In the genomic region with DNA sequence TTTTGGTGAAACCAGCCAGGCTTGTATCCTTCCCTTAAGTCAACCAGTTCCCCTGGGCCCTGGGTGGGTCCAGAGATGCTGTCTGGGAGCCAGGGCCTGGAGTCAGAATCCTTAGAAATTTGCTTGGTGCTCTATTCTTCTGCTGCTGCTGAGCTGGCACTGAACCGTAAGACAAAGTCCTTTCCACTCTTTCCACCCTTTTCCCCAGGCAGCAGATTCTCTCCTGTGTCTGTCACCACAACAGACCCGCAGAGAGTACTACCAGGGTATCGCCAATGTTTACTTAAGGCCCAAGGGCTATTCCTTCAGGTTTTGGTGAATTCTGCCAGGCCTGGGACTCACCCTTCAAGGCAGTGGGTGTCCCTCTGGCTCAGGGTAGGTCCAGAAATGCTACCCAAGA, we compare ENCODE assay signal across 25 cellular contexts. TPM values are rescaled to one million over a fixed set of nuclear protein-coding genes. Genes with fewer than 3 reads are reported as not detected.
A peak's percentile ranks its signal among the peaks of the same experiment; 100 is the strongest.
DNase-seq lines count a peak whose midpoint lies in the region; ATAC-seq lines count a peak whose summit lies in the region.
"Had no signal": no experiment of that assay in that cellular context is flagged by ENCODE, and none has a peak within 500 bp of the region (broad histone marks: within the 10 kb centered on the region; RNA-seq: fewer than 3 reads in every experiment).

No MANE protein-coding gene starts in this region.

- H3K27me3 Mint-ChIP-seq in activated T-helper 17 cell treated with anti-CD3 and anti-CD28 coated beads, Interleukin-2, amount 50 U/mL, for 72 hours = no peaks in the 10 kb centered on the region
- H3K27me3 Mint-ChIP-seq: CD4-positive, alpha-beta memory T cell; CD4-positive, CD25-positive, alpha-beta regulatory T cell; CD8-positive, alpha-beta memory T cell had no signal

- no peak overlapping the region for H3K18ac ChIP-seq in neuronal stem cell (ENCODE audit: low read length)

- H3K27ac Mint-ChIP-seq in activated T-helper 17 cell treated with anti-CD3 and anti-CD28 coated beads, Interleukin-2, amount 50 U/mL, for 72 hours = peak overlapping the region; percentile 4
- H3K27ac Mint-ChIP-seq: CD4-positive, alpha-beta memory T cell; CD8-positive, alpha-beta memory T cell had no signal

- no peak for ATAC-seq in activated T-helper 17 cell treated with anti-CD3 and anti-CD28 coated beads, Interleukin-2, amount 50 U/mL, for 72 hours (replicated peaks)
- ATAC-seq in left lobe of liver (peak; percentile 87), aorta (ENCODE audit: low FRiP score) (peak; percentile 15)
- ATAC-seq: GM12878 had no signal

- H4K8ac ChIP-seq in neuronal stem cell (ENCODE audit: low read depth, low read length) = no peak overlapping the region

- peak overlapping the region; percentile 27 for H3K27ac ChIP-seq in neuronal stem cell (replicated peaks; ENCODE audit: low read length)
- no peak overlapping the region for H3K27ac ChIP-seq in aorta (ENCODE audit: low read depth in 1 of 2, low read length in 2 of 2)
- H3K27ac ChIP-seq: BLaER1 had no signal

- peaks cover 0 to 35% of the 10 kb centered on the region in 2 donors for H3K9me3 ChIP-seq in neuronal stem cell (replicated peaks in 1 of 2; ENCODE audit: control insufficient read depth in 2 of 2, insufficient read depth in 1 of 2, low read depth in 1 of 2, low read length in 2 of 2)
- H3K9me3 ChIP-seq in aorta (ENCODE audit: control insufficient read depth, low read length) = no peaks in the 10 kb centered on the region
- H3K9me3 ChIP-seq: BE2C had no signal

- H3K4ac ChIP-seq in neuronal stem cell (ENCODE audit: low read length) = no peak overlapping the region

- no peaks in the 10 kb centered on the region for H3K4me1 ChIP-seq in neuronal stem cell (ENCODE audit: control insufficient read depth in 2 of 2, insufficient read depth in 1 of 2, low read depth in 1 of 2, low read length in 2 of 2)
- no peaks in the 10 kb centered on the region for H3K4me1 ChIP-seq in aorta (ENCODE audit: control insufficient read depth in 1 of 2, insufficient read depth in 2 of 2, low read length in 2 of 2)
- H3K4me1 ChIP-seq: BE2C, BLaER1 had no signal

- no peaks in the 10 kb centered on the region for H3K9me3 Mint-ChIP-seq in activated T-helper 17 cell treated with anti-CD3 and anti-CD28 coated beads, Interleukin-2, amount 50 U/mL, for 72 hours

- H2BK15ac ChIP-seq in neuronal stem cell (ENCODE audit: low read length) = no peak overlapping the region

- H3K79me1 ChIP-seq in neuronal stem cell (ENCODE audit: low read depth, low read length) = peaks cover 5% of the 10 kb centered on the region

- peaks cover 56% of the 10 kb centered on the region for H3K36me3 Mint-ChIP-seq in activated T-helper 17 cell treated with anti-CD3 and anti-CD28 coated beads, Interleukin-2, amount 50 U/mL, for 72 hours (ENCODE audit: low read depth)

- no peak overlapping the region for H3K9ac ChIP-seq in neuronal stem cell (ENCODE audit: low read depth, low read length, poor library complexity)
- H3K9ac ChIP-seq: BLaER1 had no signal

- H2BK120ac ChIP-seq in neuronal stem cell (ENCODE audit: low read depth, low read length) = no peak overlapping the region

- H3K4me3 Mint-ChIP-seq in activated T-helper 17 cell treated with anti-CD3 and anti-CD28 coated beads, Interleukin-2, amount 50 U/mL, for 72 hours = no peak overlapping the region
- H3K4me3 Mint-ChIP-seq: CD14-positive monocyte; CD4-positive, alpha-beta memory T cell; CD4-positive, CD25-positive, alpha-beta regulatory T cell; CD8-positive, alpha-beta memory T cell had no signal

- no peaks in the 10 kb centered on the region for H3K4me1 Mint-ChIP-seq in activated T-helper 17 cell treated with anti-CD3 and anti-CD28 coated beads, Interleukin-2, amount 50 U/mL, for 72 hours

- H2BK12ac ChIP-seq in neuronal stem cell (ENCODE audit: low read length) = no peak overlapping the region

- H3K4me2 ChIP-seq in neuronal stem cell (ENCODE audit: insufficient read depth, low read length, poor library complexity, severe bottlenecking) = no peak overlapping the region
- H3K4me2 ChIP-seq: BLaER1 had no signal

- intact Hi-C loops in aorta (cut with DNase I) = no loop called here

- DNase-seq in left lobe of liver (ENCODE audit: low spot score) = no peak
- DNase-seq in neuronal stem cell (ENCODE audit: low spot score) = no peak
- DNase-seq in aorta = no peak
- no peak for DNase-seq in HT-29 (ENCODE audit: low spot score)
- DNase-seq in stimulated activated CD4-positive, alpha-beta T cell treated with anti-CD3 and anti-CD28 coated beads, Interleukin-2, amount 100 ng/mL, for 48 hours = no peak
- no peak for DNase-seq in SHP77 treated with DMSO at 0.1 percent for 48 hours (lab: John Stamatoyannopoulos, UW)
- DNase-seq: 8988T; ACHN; BE2C; C1 segment of cervical spinal cord; CD4-positive, alpha-beta memory T cell; CD4-positive, CD25-positive, alpha-beta regulatory T cell; CD8-positive, alpha-beta memory T cell; COR-L47; DMS 273 treated with DMSO at 0.1 percent for 48 hours; DMS153; DMS53; DMS79; DND-41; EL; GDM1 had no signal

- H3K36me3 ChIP-seq in neuronal stem cell (replicated peaks in 1 of 2; ENCODE audit: control insufficient read depth in 2 of 2, insufficient read depth in 2 of 2, low read length in 2 of 2) = peaks cover 9 to 56% of the 10 kb centered on the region in 2 donors
- H3K36me3 ChIP-seq in aorta (ENCODE audit: control insufficient read depth in 1 of 2, insufficient read depth in 2 of 2, low read length in 1 of 2) = peaks cover 3% of the 10 kb centered on the region in 2 donors
- H3K36me3 ChIP-seq: BE2C had no signal

- H3K14ac ChIP-seq in neuronal stem cell (ENCODE audit: low read length) = peak overlapping the region; percentile 31

- WGBS in neuronal stem cell (ENCODE audit: extremely low coverage in 2 of 2, insufficient read length in 2 of 2, insufficient replicate concordance in 1 of 2), 2 donors = no CpG with 5 or more reads among the region's 3 CpGs
- 95 to 96% methylated on average over 3 of the region's 3 CpGs for WGBS in aorta, 2 donors

- H2AK5ac ChIP-seq in neuronal stem cell (ENCODE audit: low read depth, low read length) = peak overlapping the region; percentile 61

- H2BK5ac ChIP-seq in neuronal stem cell (ENCODE audit: low read length) = no peak overlapping the region

- H4K91ac ChIP-seq in neuronal stem cell (ENCODE audit: low read depth, low read length, poor library complexity) = no peak overlapping the region

- H3K27me3 ChIP-seq in neuronal stem cell (ENCODE audit: control insufficient read depth in 3 of 3, insufficient read depth in 3 of 3, low read depth in 1 of 3, low read length in 3 of 3) (no peaks in the 10 kb centered on the region), aorta (ENCODE audit: control insufficient read depth in 1 of 2, insufficient read depth in 2 of 2, low read length in 1 of 2) (no peaks in the 10 kb centered on the region)
- H3K27me3 ChIP-seq: BE2C, BLaER1 had no signal

- H3K4me3 ChIP-seq in neuronal stem cell (ENCODE audit: low read length in 2 of 2) (no peak overlapping the region), aorta (ENCODE audit: low read length in 2 of 2) (no peak overlapping the region)
- H3K4me3 ChIP-seq: BLaER1, GM12878 had no signal

- H2AFZ ChIP-seq in neuronal stem cell (ENCODE audit: low read length) = no peak overlapping the region

- no peak overlapping the region for H3K23ac ChIP-seq in neuronal stem cell (ENCODE audit: low read depth, low read length, poor library complexity)

RNA-seq across cellular contexts. Expression of a gene that starts 12.2 kb away (rescaled TPM):
- 1 to 10 TPM; 2.5 to 5.7 TPM for total RNA-seq in activated T-helper 17 cell treated with anti-CD3 and anti-CD28 coated beads, Interleukin-2, amount 50 U/mL, for 72 hours
- total RNA-seq in left lobe of liver (7.9 TPM), aorta (10 to 100 TPM; 12.9 to 19.1 TPM)
- 11.4 TPM for polyA plus RNA-seq in neuronal stem cell (2013, experiment 1 of 2)
- 11.8 TPM for polyA plus RNA-seq in neuronal stem cell (2013, experiment 2 of 2)
- polyA plus RNA-seq in aorta = 10 to 100 TPM in 1 of 2 donors, 1 to 10 TPM in 1; 3.4 to 13.1 TPM
- 7.4 and 9.6 TPM in 2 replicates for total RNA-seq in HT-29 (2014; rRNA removed; shearing (Covaris generic))

RNA-seq across cellular contexts. Expression of a gene that starts 53.5 kb away (rescaled TPM):
- total RNA-seq in activated T-helper 17 cell treated with anti-CD3 and anti-CD28 coated beads, Interleukin-2, amount 50 U/mL, for 72 hours = 10 to 100 TPM in 1 of 2 donors, 1 to 10 TPM in 1; 8.0 to 12.8 TPM
- total RNA-seq in left lobe of liver = 174 TPM
- polyA plus RNA-seq in neuronal stem cell (2013, experiment 1 of 2) = 4.4 TPM
- 4.2 TPM for polyA plus RNA-seq in neuronal stem cell (2013, experiment 2 of 2)
- total RNA-seq in aorta = 10 to 100 TPM; 29.5 to 41.4 TPM
- 10 to 100 TPM; 21.9 to 72.1 TPM for polyA plus RNA-seq in aorta
- total RNA-seq in HT-29 (2014; rRNA removed; shearing (Covaris generic)) = 10.2 and 11.1 TPM in 2 replicates
